15 cellular contexts compared by ENCODE assay signal in the genomic region with DNA sequence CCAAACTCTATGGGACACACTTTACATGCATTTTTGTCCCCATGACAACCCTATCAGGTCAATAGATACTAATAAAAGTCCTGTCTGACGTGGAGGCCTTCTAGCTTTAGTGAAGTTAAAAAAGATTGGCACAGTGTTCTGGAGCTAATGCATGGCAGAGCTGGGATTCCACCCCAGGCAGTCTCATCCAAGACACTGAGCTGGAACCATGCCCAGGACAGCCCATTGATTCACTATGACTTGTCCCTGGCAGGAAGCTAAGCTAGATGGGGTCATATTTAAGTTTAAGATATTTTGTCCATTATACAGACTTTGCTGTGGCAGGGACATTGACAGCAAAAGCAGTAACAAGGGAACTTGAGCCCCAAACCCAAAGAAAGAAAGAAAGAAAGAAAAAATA. TPM values are rescaled to one million over a fixed set of nuclear protein-coding genes. Genes with fewer than 3 reads are reported as not detected.
DNase-seq lines count a peak whose midpoint lies in the region; ATAC-seq, FAIRE-seq and TF ChIP-seq lines count a peak whose summit lies in the region.
"Had no signal": no experiment of that assay in that cellular context is flagged by ENCODE, and none has a peak within 500 bp of the region (broad histone marks: within the 10 kb centered on the region; RNA-seq: fewer than 3 reads in every experiment).

No MANE protein-coding gene starts in this region.

- POLR2A ChIA-PET in endothelial cell of umbilical vein (lab: Charles Lee), result no interaction called here

- no peaks in the 10 kb centered on the region for H3K4me1 ChIP-seq in endothelial cell of umbilical vein (ENCODE audit: control insufficient read depth, extremely low read depth, insufficient read depth, low read length)
- H3K4me1 ChIP-seq in osteoblast (ENCODE audit: insufficient read depth, low read length), result no peaks in the 10 kb centered on the region
- H3K4me1 ChIP-seq: psoas muscle had no signal

- H3K79me2 ChIP-seq in endothelial cell of umbilical vein (ENCODE audit: control insufficient read depth, insufficient read depth, low read length) (no peaks in the 10 kb centered on the region), osteoblast (ENCODE audit: insufficient read depth, low read length) (no peaks in the 10 kb centered on the region)

- H3K27ac ChIP-seq in endothelial cell of umbilical vein (ENCODE audit: insufficient read depth, low read depth, low read length), result no peak overlapping the region
- no peak overlapping the region for H3K27ac ChIP-seq in osteoblast (ENCODE audit: low read depth, low read length)
- H3K27ac ChIP-seq: gastroesophageal sphincter, psoas muscle had no signal

- peak; percentile 61 for DNase-seq in GM04504 (ENCODE audit: low read depth)
- peak; percentile 90 for DNase-seq in NCI-H446 treated with DMSO at 0.1 percent for 48 hours (lab: John Stamatoyannopoulos, UW)
- DNase-seq in endothelial cell of umbilical vein (ENCODE audit: low read depth, low spot score), result peak; percentile 29
- DNase-seq in osteoblast (ENCODE audit: insufficient read length, low spot score, missing footprints), result peak; percentile 81
- no peak for DNase-seq in NCI-H1417 treated with DMSO at 0.1 percent for 48 hours (lab: John Stamatoyannopoulos, UW)
- DNase-seq in putamen (ENCODE audit: low spot score), result no peak
- DNase-seq: aorta, GOT3, psoas muscle, trophoblast cell had no signal

- H3K36me3 ChIP-seq in endothelial cell of umbilical vein (ENCODE audit: control insufficient read depth in 2 of 2, extremely low read depth in 1 of 2, insufficient read depth in 2 of 2, low read length in 2 of 2) (no peaks in the 10 kb centered on the region), osteoblast (ENCODE audit: insufficient read depth, low read length) (no peaks in the 10 kb centered on the region)
- H3K36me3 ChIP-seq: gastroesophageal sphincter had no signal

- BruUV-seq in endothelial cell of umbilical vein (replicated peaks; lab: Mats Ljungman, UMichigan), result no TSS peak

- FAIRE-seq in endothelial cell of umbilical vein (lab: Jason Lieb, UNC), result no peak
- FAIRE-seq: G401.6 had no signal

- H3K9ac ChIP-seq in endothelial cell of umbilical vein (replicated peaks; ENCODE audit: extremely low read depth, insufficient read depth, low read length), result no peak overlapping the region

- TF ChIP-seq CTCF in endothelial cell of umbilical vein (IDR thresholded peaks at IDR 0.05; ENCODE audit: extremely low read depth in 1 of 2, insufficient read depth in 1 of 2, low read depth in 1 of 2, low read length in 2 of 2) (no peak), osteoblast (IDR thresholded peaks at IDR 0.05; ENCODE audit: extremely low read depth, low read depth, low read length) (no peak)

- H4K20me1 ChIP-seq in endothelial cell of umbilical vein (replicated peaks; ENCODE audit: control insufficient read depth, extremely low read depth, insufficient read depth, low read length), result no peaks in the 10 kb centered on the region
- H4K20me1 ChIP-seq in osteoblast (ENCODE audit: insufficient read depth, low read length), result no peaks in the 10 kb centered on the region

- no peak for TF ChIP-seq POLR2A in endothelial cell of umbilical vein (IDR thresholded peaks at IDR 0.05; ENCODE audit: low read depth, low read length)

- ATAC-seq in HG03439 (IDR thresholded peaks at IDR 0.05; ENCODE audit: unreplicated experiment) (no peak), GM18517 (IDR thresholded peaks at IDR 0.05; ENCODE audit: unreplicated experiment) (no peak)
- ATAC-seq: gastroesophageal sphincter, psoas muscle had no signal

- dilution Hi-C loops in endothelial cell of umbilical vein (cut with MboI; ENCODE audit: extremely low pct_ligation_motif_present, low sequenced_read_pairs), result no loop called here

- no peak overlapping the region for H3K4me2 ChIP-seq in endothelial cell of umbilical vein (ENCODE audit: insufficient read depth, low read length)
- H3K4me2 ChIP-seq in osteoblast (ENCODE audit: insufficient read depth, low read length), result no peak overlapping the region

- H3K27me3 ChIP-seq in endothelial cell of umbilical vein (ENCODE audit: control insufficient read depth in 2 of 2, insufficient read depth in 2 of 2, low read length in 2 of 2) (no peaks in the 10 kb centered on the region), osteoblast (ENCODE audit: insufficient read depth, low read length) (peaks cover 9% of the 10 kb centered on the region)

- H3K9me3 ChIP-seq in endothelial cell of umbilical vein (replicated peaks; ENCODE audit: control insufficient read depth, insufficient read depth, low read length), result no peaks in the 10 kb centered on the region
- no peaks in the 10 kb centered on the region for H3K9me3 ChIP-seq in osteoblast (ENCODE audit: low read depth, low read length)
- H3K9me3 ChIP-seq: psoas muscle had no signal

- intact Hi-C loops in endothelial cell of umbilical vein (cut with micrococcal nuclease), result no loop called here

- CTCF ChIA-PET in endothelial cell of umbilical vein (lab: Charles Lee), result interaction anchor here (2.8 kb wide), 1 partner anchor 29 kb away, joined by 12 read pairs; a partner anchor contains a TSS

- no peaks in the 10 kb centered on the region for H3K9me1 ChIP-seq in endothelial cell of umbilical vein (replicated peaks; ENCODE audit: control insufficient read depth, extremely low read depth, insufficient read depth, low read length)

- H2AFZ ChIP-seq in endothelial cell of umbilical vein (ENCODE audit: low read depth, low read length) (no peak overlapping the region), osteoblast (ENCODE audit: low read length) (no peak overlapping the region)

- H3K4me3 ChIP-seq in endothelial cell of umbilical vein (replicated peaks in 1 of 3; ENCODE audit: insufficient read depth in 1 of 3, low read depth in 1 of 3, low read length in 3 of 3), result no peak overlapping the region
- no peak overlapping the region for H3K4me3 ChIP-seq in osteoblast (ENCODE audit: insufficient read depth, low read length)
- H3K4me3 ChIP-seq: gastroesophageal sphincter, lung, psoas muscle had no signal

TF ChIP-seq in endothelial cell of umbilical vein, 7 proteins besides CTCF, POLR2A, EP300 and RAD21:
- TF ChIP-seq FOS (IDR thresholded peaks at IDR 0.05; ENCODE audit: borderline replicate concordance, insufficient read depth, low read length) (peak; percentile 76), POLR2AphosphoS5 (IDR thresholded peaks at IDR 0.05; ENCODE audit: insufficient read depth, low read depth, low read length) (no peak), EZH2 (IDR thresholded peaks at IDR 0.05; ENCODE audit: borderline replicate concordance, low read depth, low read length, severe bottlenecking) (no peak), GATA2 (IDR thresholded peaks at IDR 0.05; ENCODE audit: insufficient read depth, insufficient read length, low read depth, low read length) (peak; percentile 26), MYC (IDR thresholded peaks at IDR 0.05; ENCODE audit: low read depth, low read length) (no peak)
- TF ChIP-seq, protein P1, sequence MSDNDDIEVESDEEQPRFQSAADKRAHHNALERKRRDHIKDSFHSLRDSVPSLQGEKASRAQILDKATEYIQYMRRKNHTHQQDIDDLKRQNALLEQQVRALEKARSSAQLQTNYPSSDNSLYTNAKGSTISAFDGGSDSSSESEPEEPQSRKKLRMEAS (IDR thresholded peaks at IDR 0.05; ENCODE audit: insufficient read depth, insufficient read length), result no peak
TF ChIP-seq in endothelial cell of umbilical vein: peak in this region for 2.

RNA-seq across cellular contexts. Expression of a gene that starts 28.1 kb away (rescaled TPM):
- total RNA-seq in endothelial cell of umbilical vein, result 0.75 TPM in 1 of 2 replicates, not detected in the other
- polyA plus RNA-seq in endothelial cell of umbilical vein, result not detected in 2 replicates
- polyA plus RNA-seq in endothelial cell of umbilical vein (2011; cell fraction: cytosol; rRNA removed), result not detected in 2 replicates
- polyA plus RNA-seq in endothelial cell of umbilical vein (2011; cell fraction: nucleus; rRNA removed), result 0.06 and 0.37 TPM in 2 replicates
- 0.07 TPM in 1 of 2 replicates, not detected in the other for polyA plus RNA-seq in endothelial cell of umbilical vein (2012)
- not detected in 2 replicates for polyA minus RNA-seq in endothelial cell of umbilical vein
- polyA minus RNA-seq in endothelial cell of umbilical vein (2011; cell fraction: cytosol; rRNA and poly(A)+ RNA removed), result not detected
- 0.19 and 0.29 TPM in 2 replicates for polyA minus RNA-seq in endothelial cell of umbilical vein (2011; cell fraction: nucleus; rRNA and poly(A)+ RNA removed)
- under 0.01 TPM in 2 replicates for total RNA-seq in osteoblast
- total RNA-seq: aorta, psoas muscle had no signal
- polyA plus RNA-seq: aorta, psoas muscle had no signal

RNA-seq across cellular contexts. Expression of a gene that starts 28.5 kb away (rescaled TPM):
- total RNA-seq in endothelial cell of umbilical vein (not detected in 2 replicates), osteoblast (0.36 TPM in 1 of 2 replicates, not detected in the other)
- 0.06 TPM in 1 of 2 replicates, not detected in the other for polyA plus RNA-seq in endothelial cell of umbilical vein
- polyA plus RNA-seq in endothelial cell of umbilical vein (2011; cell fraction: cytosol; rRNA removed), result 0.03 TPM in 2 replicates
- polyA plus RNA-seq in endothelial cell of umbilical vein (2011; cell fraction: nucleus; rRNA removed), result 0.04 TPM in 1 of 2 replicates, not detected in the other
- polyA plus RNA-seq in endothelial cell of umbilical vein (2012), result 0.25 and 0.62 TPM in 2 replicates
- polyA minus RNA-seq in endothelial cell of umbilical vein, result not detected in 2 replicates
- 4.9 TPM for polyA minus RNA-seq in endothelial cell of umbilical vein (2011; cell fraction: cytosol; rRNA and poly(A)+ RNA removed)
- not detected in 2 replicates for polyA minus RNA-seq in endothelial cell of umbilical vein (2011; cell fraction: nucleus; rRNA and poly(A)+ RNA removed)
- total RNA-seq: aorta, psoas muscle had no signal

Comparison
In these comparisons a context has a peak if more than half of its experiments do, and no peak if none do; other contexts are left out.
1. DNase-seq: peak in GM04504 (single experiment), NCI-H446 treated with DMSO at 0.1 percent for 48 hours (single experiment), endothelial cell of umbilical vein (single experiment) and osteoblast (single experiment); none in NCI-H1417 treated with DMSO at 0.1 percent for 48 hours (single experiment) and putamen (single experiment).